11 cellular contexts compared by ENCODE assay signal in genomic region chr12:67720383-67720856, GRCh38.
DNase-seq lines count a peak whose midpoint lies in the region; ATAC-seq, FAIRE-seq and TF ChIP-seq lines count a peak whose summit lies in the region.
"Had no signal": no experiment of that assay in that cellular context is flagged by ENCODE, and none has a peak within 500 bp of the region (broad histone marks: within the 10 kb centered on the region; RNA-seq: fewer than 3 reads in every experiment).

No MANE protein-coding gene starts in this region.

- no peaks in the 10 kb centered on the region for H3K36me3 ChIP-seq in astrocyte (ENCODE audit: insufficient read depth, low read length)

- POLR2A ChIA-PET in HEK293T (lab: Yijun Ruan, JAX) = no interaction called here

- CTCF ChIA-PET in HEK293T (lab: Yijun Ruan, JAX) = no interaction called here

- ATAC-seq in left lobe of liver (peak; percentile 36), HG03442 (IDR thresholded peaks at IDR 0.05; ENCODE audit: unreplicated experiment) (no peak)

- H3K4me1 Mint-ChIP-seq in astrocyte (ENCODE audit: low read depth, unreplicated experiment) = peaks cover 16% of the 10 kb centered on the region

- no peak overlapping the region for H3K4me3 ChIP-seq in astrocyte (ENCODE audit: insufficient read depth, low read depth, low read length)

- FAIRE-seq in astrocyte (lab: Jason Lieb, UNC) (peak; percentile 52), H54 (lab: Jason Lieb, UNC) (no peak), GM12892 (lab: Jason Lieb, UNC) (no peak)

- no peak overlapping the region for H3K27ac Mint-ChIP-seq in astrocyte (ENCODE audit: unreplicated experiment)

- H3K4me2 ChIP-seq in astrocyte (ENCODE audit: low read length) = no peak overlapping the region

- no peaks in the 10 kb centered on the region for H4K20me1 ChIP-seq in astrocyte (ENCODE audit: insufficient read depth, low read length)

- H3K4me1 ChIP-seq in astrocyte (ENCODE audit: insufficient read depth, low read length) = peaks cover 12% of the 10 kb centered on the region

- peak; percentile 15 for DNase-seq in ACHN
- DNase-seq in HEK293T (ENCODE audit: extremely low spot score) = peak; percentile 59
- peak; percentile 80 for DNase-seq in astrocyte (ENCODE audit: low read depth)
- no peak for DNase-seq in left lobe of liver (ENCODE audit: low spot score)
- DNase-seq in H54 (ENCODE audit: insufficient read length, low spot score) = no peak
- no peak for DNase-seq in GM12892 (ENCODE audit: insufficient read length)
- DNase-seq in stimulated activated CD8-positive, alpha-beta memory T cell treated with anti-CD3 and anti-CD28 coated beads, Interleukin-4, amount 100 ng/mL, for 48 hours = no peak
- DNase-seq: activated gamma-delta T cell, NCI-H1930, T-helper 2 cell had no signal

- no peak overlapping the region for H3K9ac ChIP-seq in astrocyte (ENCODE audit: low read length)

- H3K9me3 ChIP-seq in astrocyte (ENCODE audit: insufficient read depth, low read depth, low read length) = no peaks in the 10 kb centered on the region

- H3K9me3 Mint-ChIP-seq in astrocyte (ENCODE audit: unreplicated experiment) = peaks cover 4% of the 10 kb centered on the region

- TF ChIP-seq POLR2A in H54 (IDR thresholded peaks at IDR 0.05; ENCODE audit: low read depth, low read length) (no peak), GM12892 (IDR thresholded peaks at IDR 0.05; ENCODE audit: low read depth, low read length) (no peak)

- no peaks in the 10 kb centered on the region for H3K79me2 ChIP-seq in astrocyte (ENCODE audit: insufficient read depth, low read length)

- peaks cover 4% of the 10 kb centered on the region for H3K36me3 Mint-ChIP-seq in astrocyte (ENCODE audit: low read depth, unreplicated experiment)

- TF ChIP-seq CTCF in astrocyte (IDR thresholded peaks at IDR 0.05; ENCODE audit: insufficient read depth, low read depth, low read length) = no peak

- H2AFZ ChIP-seq in astrocyte (ENCODE audit: low read depth, low read length) = no peak overlapping the region

- H3K27me3 Mint-ChIP-seq in astrocyte (ENCODE audit: low read depth, unreplicated experiment) = no peaks in the 10 kb centered on the region

- in situ Hi-C loops in ACHN (cut with HindIII; ENCODE audit: low pct_ligation_motif_present, low pct_unique_long_range_greater_than_20kb, low sequenced_read_pairs) = no loop called here

- H3K27ac ChIP-seq in astrocyte (ENCODE audit: low read depth, low read length) = no peak overlapping the region

- no peaks in the 10 kb centered on the region for H3K27me3 ChIP-seq in astrocyte (ENCODE audit: insufficient read depth, low read length)

- H3K4me3 Mint-ChIP-seq in astrocyte (ENCODE audit: unreplicated experiment) = no peak overlapping the region

TF ChIP-seq in HEK293T, 16 proteins besides CTCF, POLR2A, EP300 and RAD21:
- TF ChIP-seq PKNOX1 (IDR thresholded peaks at IDR 0.05) = peak; percentile 97
- TF ChIP-seq BHLHE40 (IDR thresholded peaks at IDR 0.05; ENCODE audit: borderline replicate concordance) = no peak
- TF ChIP-seq L3MBTL2 (conservative IDR thresholded peaks at IDR 0.05) = peak; percentile 36; the same call in 1 of the 2 replicates

Comparison
In these comparisons a context has a peak if more than half of its experiments do, and no peak if none do; other contexts are left out.
1. DNase-seq: peak in ACHN (single experiment), HEK293T (single experiment) and astrocyte (single experiment); none in left lobe of liver (single experiment), H54 (single experiment), GM12892 (single experiment) and stimulated activated CD8-positive, alpha-beta memory T cell treated with anti-CD3 and anti-CD28 coated beads, Interleukin-4, amount 100 ng/mL, for 48 hours (single experiment).